8 cellular contexts compared by ENCODE assay signal in genomic region chr14:99274346-99275221, GRCh38. TPM values are rescaled to one million over a fixed set of nuclear protein-coding genes. Genes with fewer than 3 reads are reported as not detected.
DNase-seq lines count a peak whose midpoint lies in the region; ATAC-seq and TF ChIP-seq lines count a peak whose summit lies in the region.

No MANE protein-coding gene starts in this region.

- 1 to 3% methylated on average over 25 to 38 of the region's 69 CpGs for WGBS in lower leg skin, 2 donors

- H3K4me3 ChIP-seq in duodenal mucosa (ENCODE audit: low read depth in 1 of 2, low read length in 2 of 2) (peak overlapping the region; percentile 67 to 80), lower leg skin (ENCODE audit: low read depth, poor library complexity, severe bottlenecking) (peak overlapping the region; percentile 15)

- DNase-seq in AG20443 (ENCODE audit: low spot score) (peak; percentile 80), NCI-H2029 treated with DMSO at 0.1 percent for 48 hours (lab: John Stamatoyannopoulos, UW) (peak; percentile 56), lower leg skin (ENCODE audit: low spot score in 2 of 2) (peak; percentile 84 to 96)
- peak; percentile 68 to 70 for DNase-seq in stimulated activated naive CD8-positive, alpha-beta T cell treated with anti-CD3 and anti-CD28 coated beads, Interleukin-15, amount 100 ng/mL, for 72 hours

- no peaks in the 10 kb centered on the region for H3K36me3 ChIP-seq in duodenal mucosa (ENCODE audit: control insufficient read depth in 1 of 2, insufficient read depth in 2 of 2, low read length in 2 of 2)

- ATAC-seq in GM21390 (IDR thresholded peaks at IDR 0.05; ENCODE audit: unreplicated experiment) (peak; percentile 35), HG03025 (IDR thresholded peaks at IDR 0.05; ENCODE audit: low FRiP score, unreplicated experiment) (no peak)
- ATAC-seq in stimulated activated naive CD8-positive, alpha-beta T cell treated with anti-CD3 and anti-CD28 coated beads, Interleukin-15, amount 100 ng/mL, for 72 hours: peak; percentile 29

- H3K9me3 ChIP-seq in duodenal mucosa (ENCODE audit: control insufficient read depth in 1 of 2, low read length in 2 of 2): no peaks in the 10 kb centered on the region

- peak overlapping the region; percentile 90 to 98 for H3K4me3 Mint-ChIP-seq in stimulated activated naive CD8-positive, alpha-beta T cell treated with anti-CD3 and anti-CD28 coated beads, Interleukin-15, amount 100 ng/mL, for 72 hours

- TF ChIP-seq POLR2A in lower leg skin (IDR thresholded peaks at IDR 0.05): no peak

- intact Hi-C loops in lower leg skin (cut with DNase I; ENCODE audit: low total_unique reads): no loop called here

- H3K27ac ChIP-seq in VCaP (no peak overlapping the region), duodenal mucosa (ENCODE audit: low read depth, low read length) (peak overlapping the region; percentile 78)

- H3K4me1 Mint-ChIP-seq in stimulated activated naive CD8-positive, alpha-beta T cell treated with anti-CD3 and anti-CD28 coated beads, Interleukin-15, amount 100 ng/mL, for 72 hours: peaks cover 42% of the 10 kb centered on the region

- H3K27me3 Mint-ChIP-seq in stimulated activated naive CD8-positive, alpha-beta T cell treated with anti-CD3 and anti-CD28 coated beads, Interleukin-15, amount 100 ng/mL, for 72 hours: no peaks in the 10 kb centered on the region

- TF ChIP-seq CTCF in VCaP (conservative IDR thresholded peaks at IDR 0.05): peak; percentile 68
- TF ChIP-seq CTCF in lower leg skin (IDR thresholded peaks at IDR 0.05): peak in 1 of 3 donors; percentile 58

- H3K9me3 Mint-ChIP-seq in stimulated activated naive CD8-positive, alpha-beta T cell treated with anti-CD3 and anti-CD28 coated beads, Interleukin-15, amount 100 ng/mL, for 72 hours: no peaks in the 10 kb centered on the region

- peaks cover 0 to 14% of the 10 kb centered on the region in 2 donors for H3K4me1 ChIP-seq in duodenal mucosa (ENCODE audit: control insufficient read depth in 1 of 2, insufficient read depth in 2 of 2, low read length in 2 of 2)

- H3K9ac ChIP-seq in duodenal mucosa (ENCODE audit: low read depth in 1 of 2, low read length in 2 of 2): peak overlapping the region; percentile 37 to 66

- no peaks in the 10 kb centered on the region for H3K27me3 ChIP-seq in duodenal mucosa (ENCODE audit: control insufficient read depth in 1 of 2, insufficient read depth in 2 of 2, low read length in 2 of 2)

- peak overlapping the region; percentile 71 to 93 for H3K27ac Mint-ChIP-seq in stimulated activated naive CD8-positive, alpha-beta T cell treated with anti-CD3 and anti-CD28 coated beads, Interleukin-15, amount 100 ng/mL, for 72 hours

RNA-seq across cellular contexts. Expression of gene BCL11B, which starts 2.6 kb away (rescaled TPM):
- 10 to 100 TPM; 39.1 to 74.3 (median 51.7) TPM for total RNA-seq in lower leg skin
